Comparison of ENCODE assay signal across 2 cellular contexts in genomic region chr12:13609874-13610273, GRCh38.
A peak's percentile ranks its signal among the peaks of the same experiment; 100 is the strongest.
TF ChIP-seq lines count a peak whose summit lies in the region.

No MANE protein-coding gene starts in this region.

TF ChIP-seq in liver, 16 proteins besides CTCF, POLR2A, EP300 and RAD21 (continued from another document):
- TF ChIP-seq, protein P1, sequence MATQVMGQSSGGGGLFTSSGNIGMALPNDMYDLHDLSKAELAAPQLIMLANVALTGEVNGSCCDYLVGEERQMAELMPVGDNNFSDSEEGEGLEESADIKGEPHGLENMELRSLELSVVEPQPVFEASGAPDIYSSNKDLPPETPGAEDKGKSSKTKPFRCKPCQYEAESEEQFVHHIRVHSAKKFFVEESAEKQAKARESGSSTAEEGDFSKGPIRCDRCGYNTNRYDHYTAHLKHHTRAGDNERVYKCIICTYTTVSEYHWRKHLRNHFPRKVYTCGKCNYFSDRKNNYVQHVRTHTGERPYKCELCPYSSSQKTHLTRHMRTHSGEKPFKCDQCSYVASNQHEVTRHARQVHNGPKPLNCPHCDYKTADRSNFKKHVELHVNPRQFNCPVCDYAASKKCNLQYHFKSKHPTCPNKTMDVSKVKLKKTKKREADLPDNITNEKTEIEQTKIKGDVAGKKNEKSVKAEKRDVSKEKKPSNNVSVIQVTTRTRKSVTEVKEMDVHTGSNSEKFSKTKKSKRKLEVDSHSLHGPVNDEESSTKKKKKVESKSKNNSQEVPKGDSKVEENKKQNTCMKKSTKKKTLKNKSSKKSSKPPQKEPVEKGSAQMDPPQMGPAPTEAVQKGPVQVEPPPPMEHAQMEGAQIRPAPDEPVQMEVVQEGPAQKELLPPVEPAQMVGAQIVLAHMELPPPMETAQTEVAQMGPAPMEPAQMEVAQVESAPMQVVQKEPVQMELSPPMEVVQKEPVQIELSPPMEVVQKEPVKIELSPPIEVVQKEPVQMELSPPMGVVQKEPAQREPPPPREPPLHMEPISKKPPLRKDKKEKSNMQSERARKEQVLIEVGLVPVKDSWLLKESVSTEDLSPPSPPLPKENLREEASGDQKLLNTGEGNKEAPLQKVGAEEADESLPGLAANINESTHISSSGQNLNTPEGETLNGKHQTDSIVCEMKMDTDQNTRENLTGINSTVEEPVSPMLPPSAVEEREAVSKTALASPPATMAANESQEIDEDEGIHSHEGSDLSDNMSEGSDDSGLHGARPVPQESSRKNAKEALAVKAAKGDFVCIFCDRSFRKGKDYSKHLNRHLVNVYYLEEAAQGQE (IDR thresholded peaks at IDR 0.05) = no peak
- peak; percentile 16 for TF ChIP-seq SP1 (IDR thresholded peaks at IDR 0.05)

TF ChIP-seq in HepG2, 621 proteins besides CTCF, POLR2A, EP300 and RAD21 (continued from another document):
- no peak for TF ChIP-seq IRX3 (CRISPR knock-in tag; IDR thresholded peaks at IDR 0.05; ENCODE audit: borderline replicate concordance, low read depth)
- TF ChIP-seq, protein P2, sequence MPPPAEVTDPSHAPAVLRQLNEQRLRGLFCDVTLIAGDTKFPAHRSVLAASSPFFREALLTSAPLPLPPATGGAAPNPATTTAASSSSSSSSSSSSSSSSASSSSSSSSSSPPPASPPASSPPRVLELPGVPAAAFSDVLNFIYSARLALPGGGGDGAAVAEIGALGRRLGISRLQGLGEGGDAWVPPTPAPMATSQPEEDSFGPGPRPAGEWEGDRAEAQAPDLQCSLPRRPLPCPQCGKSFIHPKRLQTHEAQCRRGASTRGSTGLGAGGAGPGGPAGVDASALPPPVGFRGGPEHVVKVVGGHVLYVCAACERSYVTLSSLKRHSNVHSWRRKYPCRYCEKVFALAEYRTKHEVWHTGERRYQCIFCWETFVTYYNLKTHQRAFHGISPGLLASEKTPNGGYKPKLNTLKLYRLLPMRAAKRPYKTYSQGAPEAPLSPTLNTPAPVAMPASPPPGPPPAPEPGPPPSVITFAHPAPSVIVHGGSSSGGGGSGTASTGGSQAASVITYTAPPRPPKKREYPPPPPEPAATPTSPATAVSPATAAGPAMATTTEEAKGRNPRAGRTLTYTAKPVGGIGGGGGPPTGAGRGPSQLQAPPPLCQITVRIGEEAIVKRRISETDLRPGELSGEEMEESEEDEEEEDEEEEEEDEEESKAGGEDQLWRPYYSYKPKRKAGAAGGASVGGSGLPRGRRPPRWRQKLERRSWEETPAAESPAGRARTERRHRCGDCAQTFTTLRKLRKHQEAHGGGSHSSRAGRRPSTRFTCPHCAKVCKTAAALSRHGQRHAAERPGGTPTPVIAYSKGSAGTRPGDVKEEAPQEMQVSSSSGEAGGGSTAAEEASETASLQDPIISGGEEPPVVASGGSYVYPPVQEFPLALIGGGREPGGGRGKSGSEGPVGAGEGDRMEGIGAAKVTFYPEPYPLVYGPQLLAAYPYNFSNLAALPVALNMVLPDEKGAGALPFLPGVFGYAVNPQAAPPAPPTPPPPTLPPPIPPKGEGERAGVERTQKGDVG (CRISPR knock-in tag; IDR thresholded peaks at IDR 0.05; ENCODE audit: borderline replicate concordance) = no peak
- TF ChIP-seq ARID2 (CRISPR knock-in tag; IDR thresholded peaks at IDR 0.05; ENCODE audit: borderline replicate concordance) = no peak
- TF ChIP-seq, protein P3, sequence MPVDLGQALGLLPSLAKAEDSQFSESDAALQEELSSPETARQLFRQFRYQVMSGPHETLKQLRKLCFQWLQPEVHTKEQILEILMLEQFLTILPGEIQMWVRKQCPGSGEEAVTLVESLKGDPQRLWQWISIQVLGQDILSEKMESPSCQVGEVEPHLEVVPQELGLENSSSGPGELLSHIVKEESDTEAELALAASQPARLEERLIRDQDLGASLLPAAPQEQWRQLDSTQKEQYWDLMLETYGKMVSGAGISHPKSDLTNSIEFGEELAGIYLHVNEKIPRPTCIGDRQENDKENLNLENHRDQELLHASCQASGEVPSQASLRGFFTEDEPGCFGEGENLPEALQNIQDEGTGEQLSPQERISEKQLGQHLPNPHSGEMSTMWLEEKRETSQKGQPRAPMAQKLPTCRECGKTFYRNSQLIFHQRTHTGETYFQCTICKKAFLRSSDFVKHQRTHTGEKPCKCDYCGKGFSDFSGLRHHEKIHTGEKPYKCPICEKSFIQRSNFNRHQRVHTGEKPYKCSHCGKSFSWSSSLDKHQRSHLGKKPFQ (CRISPR knock-in tag; IDR thresholded peaks at IDR 0.05; ENCODE audit: insufficient replicate concordance) = no peak
